14 cellular contexts compared by ENCODE assay signal in the genomic region with DNA sequence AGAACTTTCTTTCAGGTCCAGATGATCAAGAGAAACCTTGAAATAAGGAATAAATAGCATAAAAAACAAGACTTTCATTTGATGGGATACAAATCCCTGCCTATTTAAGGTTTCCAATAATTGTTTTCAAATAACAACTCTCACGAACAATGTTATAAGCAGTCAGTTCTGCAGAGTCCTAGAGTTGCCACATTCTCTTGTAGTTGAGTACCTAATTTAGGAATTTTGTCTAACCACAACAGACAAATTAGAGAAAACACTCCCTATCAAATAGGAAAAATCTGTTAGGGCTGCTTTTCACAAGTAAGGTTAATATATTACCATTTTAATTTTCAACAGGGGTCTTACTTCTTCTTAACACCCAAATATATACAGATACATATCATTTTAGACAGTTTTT.
"Had no signal": no experiment of that assay in that cellular context is flagged by ENCODE, and none has a peak within 500 bp of the region (broad histone marks: within the 10 kb centered on the region; RNA-seq: fewer than 3 reads in every experiment).

No MANE protein-coding gene starts in this region.

- H3K4me1 ChIP-seq: gastroesophageal sphincter, heart right ventricle, sigmoid colon had no signal

- H3K4me1 Mint-ChIP-seq: activated naive CD8-positive, alpha-beta T cell treated with anti-CD3 and anti-CD28 coated beads, Interleukin-2, amount 10 ng/mL, durations not matched to agents 7 days and 5 days had no signal

- ATAC-seq: gastroesophageal sphincter, heart right ventricle, left colon had no signal

- H3K36me3 ChIP-seq: gastroesophageal sphincter, heart right ventricle, ovary, sigmoid colon had no signal

- H3K27me3 Mint-ChIP-seq: activated naive CD8-positive, alpha-beta T cell treated with anti-CD3 and anti-CD28 coated beads, Interleukin-2, amount 10 ng/mL, durations not matched to agents 7 days and 5 days had no signal

- DNase-seq: activated CD4-positive, alpha-beta T cell treated with anti-CD3 and anti-CD28 coated beads, Interleukin-2, amount 50 U/mL, for 4 hours; activated CD4-positive, CD25-positive, alpha-beta regulatory T cell treated with anti-CD3 and anti-CD28 coated beads, Interleukin-2, amount 50 U/mL, for 72 hours; activated naive CD4-positive, alpha-beta T cell; activated naive CD8-positive, alpha-beta T cell treated with anti-CD3 and anti-CD28 coated beads, Interleukin-2, amount 10 ng/mL, durations not matched to agents 7 days and 5 days; activated T-cell treated with anti-CD3 and anti-CD28 coated beads for 4 hours; anterior cingulate cortex; heart right ventricle; left colon; ovary; sigmoid colon; stimulated activated CD4-positive, alpha-beta T cell treated with anti-CD3 and anti-CD28 coated beads, Interleukin-1b, Interleukin-23, amount 100 ng/mL, for 48 hours; T-helper 9 cell had no signal

- H3K4me3 ChIP-seq: gastroesophageal sphincter, heart right ventricle, lung, ovary, sigmoid colon had no signal

- H3K27me3 ChIP-seq: gastroesophageal sphincter, heart right ventricle, ovary, sigmoid colon had no signal

- H3K36me3 Mint-ChIP-seq: activated naive CD8-positive, alpha-beta T cell treated with anti-CD3 and anti-CD28 coated beads, Interleukin-2, amount 10 ng/mL, durations not matched to agents 7 days and 5 days had no signal

- H3K27ac Mint-ChIP-seq: activated naive CD8-positive, alpha-beta T cell treated with anti-CD3 and anti-CD28 coated beads, Interleukin-2, amount 10 ng/mL, durations not matched to agents 7 days and 5 days had no signal

- H3K9me3 Mint-ChIP-seq: activated naive CD8-positive, alpha-beta T cell treated with anti-CD3 and anti-CD28 coated beads, Interleukin-2, amount 10 ng/mL, durations not matched to agents 7 days and 5 days had no signal

- H3K9me3 ChIP-seq: gastroesophageal sphincter, heart right ventricle, ovary, sigmoid colon had no signal

- H3K27ac ChIP-seq: gastroesophageal sphincter, heart right ventricle, ovary, sigmoid colon had no signal

- H3K4me3 Mint-ChIP-seq: activated naive CD8-positive, alpha-beta T cell treated with anti-CD3 and anti-CD28 coated beads, Interleukin-2, amount 10 ng/mL, durations not matched to agents 7 days and 5 days had no signal
